ENCODE assay signal across 15 cellular contexts in genomic region chr20:18916886-18917785, GRCh38.
DNase-seq lines count a peak whose midpoint lies in the region; ATAC-seq and TF ChIP-seq lines count a peak whose summit lies in the region.
"Had no signal": no experiment of that assay in that cellular context is flagged by ENCODE, and none has a peak within 500 bp of the region (broad histone marks: within the 10 kb centered on the region; RNA-seq: fewer than 3 reads in every experiment).

No MANE protein-coding gene starts in this region.

- H3K27ac Mint-ChIP-seq in CD14-positive monocyte = peak overlapping the region in 1 of 7 donors; percentile 2
- H3K27ac Mint-ChIP-seq: IgD-negative memory B cell had no signal

- H3K4me3 Mint-ChIP-seq in CD14-positive monocyte = no peak overlapping the region
- H3K4me3 Mint-ChIP-seq: IgD-negative memory B cell had no signal

- no peaks in the 10 kb centered on the region for H3K36me3 Mint-ChIP-seq in CD14-positive monocyte

- no peaks in the 10 kb centered on the region for H3K9me3 ChIP-seq in OCI-LY3 (ENCODE audit: insufficient read depth, low read length)
- no peaks in the 10 kb centered on the region for H3K9me3 ChIP-seq in smooth muscle cell (replicated peaks; ENCODE audit: low read depth)
- H3K9me3 ChIP-seq: BLaER1 treated with 17β-estradiol and CSF1 and Interleukin-3, amounts not matched to agents 10 nM and 100 nM had no signal

- H4K20me1 ChIP-seq in OCI-LY3 (ENCODE audit: insufficient read depth, low read length) = no peaks in the 10 kb centered on the region
- no peaks in the 10 kb centered on the region for H4K20me1 ChIP-seq in smooth muscle cell (ENCODE audit: low read depth)
- H4K20me1 ChIP-seq: BLaER1 treated with 17β-estradiol and CSF1 and Interleukin-3, amounts not matched to agents 10 nM and 100 nM had no signal

- DNase-seq in GM06990 (ENCODE audit: extremely low read depth, insufficient read length) = peak; percentile 1
- peak; percentile 39 for DNase-seq in kidney glomerular epithelial cell (lab: John Stamatoyannopoulos, UW)
- DNase-seq in stimulated activated naive CD8-positive, alpha-beta T cell treated with anti-CD3 and anti-CD28 coated beads, Interleukin-15, Interleukin-2, amounts not matched to agents 100 U/mL and 50 U/mL, for 24 hours = no peak
- no peak for DNase-seq in CD14-positive monocyte (ENCODE audit: low spot score)
- DNase-seq in smooth muscle cell (lab: John Stamatoyannopoulos, UW; ENCODE audit: unreplicated experiment) = no peak
- no peak for DNase-seq in SHP77 treated with DMSO at 0.1 percent for 48 hours (lab: John Stamatoyannopoulos, UW)
- DNase-seq: HCEC 1CT, MV-4-11, NCI-H1417 treated with DMSO at 0.1 percent for 48 hours, NCI-H2029, NCI-H510A, OCI-M1 had no signal

- peak overlapping the region; percentile 44 for H3K27ac ChIP-seq in OCI-LY3 (ENCODE audit: low read length)
- no peak overlapping the region for H3K27ac ChIP-seq in smooth muscle cell (ENCODE audit: low read depth)
- H3K27ac ChIP-seq: BLaER1 treated with 17β-estradiol and CSF1 and Interleukin-3, amounts not matched to agents 10 nM and 100 nM had no signal

- H3K9ac ChIP-seq in OCI-LY3 (ENCODE audit: low read length) = no peak overlapping the region
- H3K9ac ChIP-seq in smooth muscle cell (ENCODE audit: low read depth) = no peak overlapping the region
- H3K9ac ChIP-seq: BLaER1 treated with 17β-estradiol and CSF1 and Interleukin-3, amounts not matched to agents 10 nM and 100 nM had no signal

- H3K27me3 Mint-ChIP-seq in CD14-positive monocyte (ENCODE audit: low read depth in 3 of 3) = peaks cover 0 to 2% (median 2%) of the 10 kb centered on the region in 3 donors

- H3K4me2 ChIP-seq in OCI-LY3 (ENCODE audit: low read length) (peak overlapping the region; percentile 30), smooth muscle cell (no peak overlapping the region)
- H3K4me2 ChIP-seq: BLaER1 treated with 17β-estradiol and CSF1 and Interleukin-3, amounts not matched to agents 10 nM and 100 nM had no signal

- H3K27me3 ChIP-seq in GM06990 (replicated peaks; ENCODE audit: control insufficient read depth, insufficient read depth, low read length) (no peaks in the 10 kb centered on the region), OCI-LY3 (ENCODE audit: low read depth, low read length) (no peaks in the 10 kb centered on the region), smooth muscle cell (ENCODE audit: low read depth) (no peaks in the 10 kb centered on the region)
- H3K27me3 ChIP-seq: BLaER1 treated with 17β-estradiol and CSF1 and Interleukin-3, amounts not matched to agents 10 nM and 100 nM had no signal

- TF ChIP-seq CTCF in GM06990 (IDR thresholded peaks at IDR 0.05; ENCODE audit: insufficient read depth, low read length, poor library complexity, severe bottlenecking) (no peak), OCI-LY3 (IDR thresholded peaks at IDR 0.05; ENCODE audit: low read depth, low read length) (no peak), CD14-positive monocyte (IDR thresholded peaks at IDR 0.05) (no peak), smooth muscle cell (IDR thresholded peaks at IDR 0.05; ENCODE audit: borderline replicate concordance, insufficient read depth, poor library complexity, severe bottlenecking) (no peak)

- H3K79me2 ChIP-seq in OCI-LY3 (ENCODE audit: low read length) (no peaks in the 10 kb centered on the region), smooth muscle cell (ENCODE audit: low read depth) (no peaks in the 10 kb centered on the region)

- WGBS in smooth muscle cell (ENCODE audit: low lambda C conversion rate) = 76% methylated on average over 7 of the region's 7 CpGs

- H3K9me3 Mint-ChIP-seq in CD14-positive monocyte = peaks cover 0 to 3% (median 2%) of the 10 kb centered on the region in 7 donors
- H3K9me3 Mint-ChIP-seq: IgD-negative memory B cell had no signal

- peaks cover 16% of the 10 kb centered on the region for H3K4me1 ChIP-seq in OCI-LY3 (ENCODE audit: low read length)
- no peaks in the 10 kb centered on the region for H3K4me1 ChIP-seq in smooth muscle cell (ENCODE audit: low read depth)
- H3K4me1 ChIP-seq: BLaER1 treated with 17β-estradiol and CSF1 and Interleukin-3, amounts not matched to agents 10 nM and 100 nM had no signal

- H3K36me3 ChIP-seq in GM06990 (ENCODE audit: control insufficient read depth, insufficient read depth, low read length) = no peaks in the 10 kb centered on the region
- no peaks in the 10 kb centered on the region for H3K36me3 ChIP-seq in OCI-LY3 (replicated peaks; ENCODE audit: low read depth, low read length)
- no peaks in the 10 kb centered on the region for H3K36me3 ChIP-seq in smooth muscle cell (ENCODE audit: low read depth)
- H3K36me3 ChIP-seq: BLaER1 treated with 17β-estradiol and CSF1 and Interleukin-3, amounts not matched to agents 10 nM and 100 nM had no signal

- intact Hi-C loops in CD14-positive monocyte (cut with micrococcal nuclease) = no loop called here

- H3K4me3 ChIP-seq in GM06990 (replicated peaks; ENCODE audit: low read depth, low read length) (no peak overlapping the region), OCI-LY3 (ENCODE audit: low read length) (no peak overlapping the region), smooth muscle cell (no peak overlapping the region)
- H3K4me3 ChIP-seq: BLaER1 treated with 17β-estradiol and CSF1 and Interleukin-3, amounts not matched to agents 10 nM and 100 nM had no signal

- peak; percentile 67 for ATAC-seq in stimulated activated naive CD8-positive, alpha-beta T cell treated with anti-CD3 and anti-CD28 coated beads, Interleukin-15, Interleukin-2, amounts not matched to agents 100 U/mL and 50 U/mL, for 24 hours

- H2AFZ ChIP-seq in OCI-LY3 (ENCODE audit: low read depth, low read length) (peak overlapping the region; percentile 76), smooth muscle cell (ENCODE audit: low read depth) (no peak overlapping the region)

- H3F3A ChIP-seq in smooth muscle cell (ENCODE audit: low read depth) = no peaks in the 10 kb centered on the region

- no peaks in the 10 kb centered on the region for H3K4me1 Mint-ChIP-seq in CD14-positive monocyte
- H3K4me1 Mint-ChIP-seq: IgD-negative memory B cell had no signal

Comparison
In these comparisons a context has a peak if more than half of its experiments do, and no peak if none do; other contexts are left out.
1. DNase-seq: peak in GM06990 (single experiment) and kidney glomerular epithelial cell (single experiment); none in stimulated activated naive CD8-positive, alpha-beta T cell treated with anti-CD3 and anti-CD28 coated beads, Interleukin-15, Interleukin-2, amounts not matched to agents 100 U/mL and 50 U/mL, for 24 hours (single experiment), CD14-positive monocyte (single experiment), smooth muscle cell (single experiment) and SHP77 treated with DMSO at 0.1 percent for 48 hours (single experiment).